8 cellular contexts compared by ENCODE assay signal in genomic region chr7:95690367-95690947, GRCh38.
DNase-seq lines count a peak whose midpoint lies in the region; ATAC-seq and TF ChIP-seq lines count a peak whose summit lies in the region.

No MANE protein-coding gene starts in this region.

- WGBS in right cardiac atrium, result 11% methylated on average over 3 of the region's 3 CpGs

- H3K27me3 ChIP-seq in BJ (ENCODE audit: control insufficient read depth, insufficient read depth, low read length), result peaks cover 2% of the 10 kb centered on the region; the same call in 1 of the 2 replicates
- no peaks in the 10 kb centered on the region for H3K27me3 ChIP-seq in right cardiac atrium (ENCODE audit: control insufficient read depth, insufficient read depth)
- no peaks in the 10 kb centered on the region for H3K27me3 ChIP-seq in gastrocnemius medialis

- no peak overlapping the region for H3K27ac ChIP-seq in right cardiac atrium (ENCODE audit: low read length)
- no peak overlapping the region for H3K27ac ChIP-seq in gastrocnemius medialis

- no peaks in the 10 kb centered on the region for H3K36me3 Mint-ChIP-seq in activated CD8-positive, alpha-beta T cell treated with anti-CD3 and anti-CD28 coated beads for 36 hours (ENCODE audit: low read depth)
- no peaks in the 10 kb centered on the region for H3K36me3 Mint-ChIP-seq in activated T-cell treated with anti-CD3 and anti-CD28 coated beads, Interleukin-2, amount 50 U/mL, for 24 hours (ENCODE audit: low read depth)

- H3K27me3 Mint-ChIP-seq in activated CD8-positive, alpha-beta T cell treated with anti-CD3 and anti-CD28 coated beads for 36 hours, result peaks cover 3% of the 10 kb centered on the region
- peaks cover 3% of the 10 kb centered on the region for H3K27me3 Mint-ChIP-seq in activated T-cell treated with anti-CD3 and anti-CD28 coated beads, Interleukin-2, amount 50 U/mL, for 24 hours

- H3K27ac Mint-ChIP-seq in activated CD8-positive, alpha-beta T cell treated with anti-CD3 and anti-CD28 coated beads for 36 hours, result no peak overlapping the region
- H3K27ac Mint-ChIP-seq in activated T-cell treated with anti-CD3 and anti-CD28 coated beads, Interleukin-2, amount 50 U/mL, for 24 hours, result no peak overlapping the region

- H3K4me1 Mint-ChIP-seq in activated CD8-positive, alpha-beta T cell treated with anti-CD3 and anti-CD28 coated beads for 36 hours (ENCODE audit: low read depth), result no peaks in the 10 kb centered on the region
- H3K4me1 Mint-ChIP-seq in activated T-cell treated with anti-CD3 and anti-CD28 coated beads, Interleukin-2, amount 50 U/mL, for 24 hours (ENCODE audit: low read depth), result peaks cover 3% of the 10 kb centered on the region

- H3K4me3 Mint-ChIP-seq in activated CD8-positive, alpha-beta T cell treated with anti-CD3 and anti-CD28 coated beads for 36 hours, result no peak overlapping the region
- H3K4me3 Mint-ChIP-seq in activated T-cell treated with anti-CD3 and anti-CD28 coated beads, Interleukin-2, amount 50 U/mL, for 24 hours, result no peak overlapping the region

- DNase-seq in BJ (ENCODE audit: low read depth) (no peak), NCI-H2107 treated with DMSO at 0.1 percent for 48 hours (lab: John Stamatoyannopoulos, UW; ENCODE audit: unreplicated experiment) (peak; percentile 71), right cardiac atrium (no peak), gastrocnemius medialis (peak in 1 of 2 donors; percentile 12)
- DNase-seq in activated CD8-positive, alpha-beta T cell treated with anti-CD3 and anti-CD28 coated beads for 36 hours, result no peak
- DNase-seq in activated T-cell treated with anti-CD3 and anti-CD28 coated beads, Interleukin-2, amount 50 U/mL, for 24 hours, result no peak

- TF ChIP-seq CTCF in BJ (IDR thresholded peaks at IDR 0.05; ENCODE audit: insufficient read depth, low read depth, low read length), result peak; percentile 58
- TF ChIP-seq CTCF in activated CD8-positive, alpha-beta T cell treated with anti-CD3 and anti-CD28 coated beads for 36 hours (IDR thresholded peaks at IDR 0.05), result peak; percentile 70
- TF ChIP-seq CTCF in gastrocnemius medialis (IDR thresholded peaks at IDR 0.05 in 4 of 5, conservative IDR thresholded peaks at IDR 0.05 in 1 of 5), result peak; percentile 44 to 71 (median 59)

- H3K36me3 ChIP-seq in BJ (ENCODE audit: control insufficient read depth, insufficient read depth, low read length) (no peaks in the 10 kb centered on the region), gastrocnemius medialis (no peaks in the 10 kb centered on the region)

- CTCF ChIA-PET in BJ (lab: Yijun Ruan, JAX), result interaction anchor here (0.7 to 10.5 kb wide), 16 partner anchors 8 to 1240 kb away, joined by 3 to 591 read pairs (median 6); no protein-coding TSS in a partner anchor
- CTCF ChIA-PET in activated CD8-positive, alpha-beta T cell treated with anti-CD3 and anti-CD28 coated beads for 36 hours (lab: Charles Lee), result interaction anchor here (0.6 to 7.8 kb wide), 16 partner anchors 10 to 343 kb away, joined by 3 to 117 read pairs (median 3); partner anchors contain the start of gene PON3

- ATAC-seq in GM18870 (IDR thresholded peaks at IDR 0.05; ENCODE audit: unreplicated experiment), result peak; percentile 78
- peak; percentile 62 for ATAC-seq in HG03064 (IDR thresholded peaks at IDR 0.05; ENCODE audit: low read depth, unreplicated experiment)
- ATAC-seq in activated CD8-positive, alpha-beta T cell treated with anti-CD3 and anti-CD28 coated beads for 36 hours, result peak; percentile 55
- peak; percentile 32 to 59 for ATAC-seq in right cardiac atrium
- ATAC-seq in gastrocnemius medialis, result peak; percentile 33 to 63

- H3K9me3 ChIP-seq in right cardiac atrium (ENCODE audit: control insufficient read depth, low read length) (no peaks in the 10 kb centered on the region), gastrocnemius medialis (no peaks in the 10 kb centered on the region)

- H3K4me1 ChIP-seq in right cardiac atrium (ENCODE audit: control insufficient read depth, insufficient read depth, low read length), result no peaks in the 10 kb centered on the region
- peaks cover 24 to 25% of the 10 kb centered on the region in 2 donors for H3K4me1 ChIP-seq in gastrocnemius medialis

- no peaks in the 10 kb centered on the region for H3K9me3 Mint-ChIP-seq in activated CD8-positive, alpha-beta T cell treated with anti-CD3 and anti-CD28 coated beads for 36 hours
- no peaks in the 10 kb centered on the region for H3K9me3 Mint-ChIP-seq in activated T-cell treated with anti-CD3 and anti-CD28 coated beads, Interleukin-2, amount 50 U/mL, for 24 hours

- TF ChIP-seq POLR2A in gastrocnemius medialis (IDR thresholded peaks at IDR 0.05), result no peak

- intact Hi-C loops in activated CD8-positive, alpha-beta T cell treated with anti-CD3 and anti-CD28 coated beads for 36 hours (cut with micrococcal nuclease), result no loop called here
- intact Hi-C loops in right cardiac atrium (cut with DNase I) (loop anchor here in 1 of 4 donors (2.0 kb wide), 1 partner anchor 180 kb away; no protein-coding TSS in a partner anchor), gastrocnemius medialis (cut with DNase I; ENCODE audit: low total_unique reads) (loop anchor here (2.0 kb wide), 1 partner anchor 180 kb away; no protein-coding TSS in a partner anchor)

- POLR2A ChIA-PET in BJ (lab: Charles Lee), result interaction anchor here (0.6 kb wide), 1 partner anchor 332 kb away, joined by 5 read pairs; no protein-coding TSS in a partner anchor
- POLR2A ChIA-PET in activated CD8-positive, alpha-beta T cell treated with anti-CD3 and anti-CD28 coated beads for 36 hours (lab: Charles Lee), result interaction anchor here (1.0 to 1.6 kb wide), 2 partner anchors 15 to 190 kb away, joined by 3 to 4 read pairs; no protein-coding TSS in a partner anchor

- H3K4me3 ChIP-seq in BJ (ENCODE audit: low read depth, low read length), result no peak overlapping the region
- H3K4me3 ChIP-seq in right cardiac atrium (ENCODE audit: low read length), result peak overlapping the region; percentile 32
- peak overlapping the region in 3 of 4 donors; percentile 3 to 37 (median 26) for H3K4me3 ChIP-seq in gastrocnemius medialis

- in situ Hi-C loops in gastrocnemius medialis (cut with MboI; ENCODE audit: low sequenced_read_pairs in 4 of 4), result loop anchor here in 3 of 4 donors (5.0 to 10.0 kb wide), 2 partner anchors 183 to 186 kb away; no protein-coding TSS in a partner anchor
